ENCODE assay signal across 8 cellular contexts in genomic region chr22:36155702-36156101, GRCh38. TPM values are rescaled to one million over a fixed set of nuclear protein-coding genes. Genes with fewer than 3 reads are reported as not detected.
A peak's percentile ranks its signal among the peaks of the same experiment; 100 is the strongest.
DNase-seq lines count a peak whose midpoint lies in the region; ATAC-seq and TF ChIP-seq lines count a peak whose summit lies in the region.

No MANE protein-coding gene starts in this region.

- no peaks in the 10 kb centered on the region for H3K27me3 ChIP-seq in uterus

- no peaks in the 10 kb centered on the region for H3K9me3 Mint-ChIP-seq in activated naive CD4-positive, alpha-beta T cell treated with anti-CD3 and anti-CD28 coated beads, Interleukin-2, amount 50 U/mL, for 24 hours
- H3K9me3 Mint-ChIP-seq in nephron, result peaks cover 5% of the 10 kb centered on the region

- TF ChIP-seq CTCF in fibroblast of mammary gland (conservative IDR thresholded peaks at IDR 0.05; ENCODE audit: control insufficient read depth, insufficient read depth, low read depth, low read length) (no peak), nephron (IDR thresholded peaks at IDR 0.05; ENCODE audit: unreplicated experiment in 3 of 3) (no peak), uterus (IDR thresholded peaks at IDR 0.05) (no peak)

- H3K4me3 ChIP-seq in fibroblast of mammary gland (ENCODE audit: control insufficient read depth, low read depth, low read length), result no peak overlapping the region
- peak overlapping the region; percentile 31 to 38 for H3K4me3 ChIP-seq in uterus

- peak in 1 of 2 donors; percentile 38 for TF ChIP-seq POLR2A in uterus (IDR thresholded peaks at IDR 0.05)

- peak overlapping the region; percentile 94 to 98 for H3K27ac ChIP-seq in uterus

- peaks cover 11% of the 10 kb centered on the region for H3K36me3 Mint-ChIP-seq in activated naive CD4-positive, alpha-beta T cell treated with anti-CD3 and anti-CD28 coated beads, Interleukin-2, amount 50 U/mL, for 24 hours
- H3K36me3 Mint-ChIP-seq in nephron (ENCODE audit: low read depth), result no peaks in the 10 kb centered on the region

- peaks cover 12 to 18% of the 10 kb centered on the region in 2 donors for H3K4me1 ChIP-seq in uterus

- intact Hi-C loops in uterus (cut with DNase I; ENCODE audit: low total_unique reads), result no loop called here

- no peaks in the 10 kb centered on the region for H3K9me3 ChIP-seq in uterus

- H3K36me3 ChIP-seq in uterus, result no peaks in the 10 kb centered on the region

- H3K27ac Mint-ChIP-seq in activated naive CD4-positive, alpha-beta T cell treated with anti-CD3 and anti-CD28 coated beads, Interleukin-2, amount 50 U/mL, for 24 hours, result peak overlapping the region; percentile 99
- H3K27ac Mint-ChIP-seq in nephron, result peak overlapping the region; percentile 94 to 100 (median 98)

- no peak for DNase-seq in activated naive CD4-positive, alpha-beta T cell (lab: John Stamatoyannopoulos, UW)
- peak; percentile 24 for DNase-seq in fibroblast of mammary gland (ENCODE audit: low read depth)
- DNase-seq in uterus, result peak; percentile 77 to 83
- DNase-seq in NCI-H2196 (lab: John Stamatoyannopoulos, UW; ENCODE audit: unreplicated experiment), result no peak

- peak overlapping the region; percentile 92 for H3K4me3 Mint-ChIP-seq in activated naive CD4-positive, alpha-beta T cell treated with anti-CD3 and anti-CD28 coated beads, Interleukin-2, amount 50 U/mL, for 24 hours
- no peak overlapping the region for H3K4me3 Mint-ChIP-seq in nephron

- H3K27me3 Mint-ChIP-seq in activated naive CD4-positive, alpha-beta T cell treated with anti-CD3 and anti-CD28 coated beads, Interleukin-2, amount 50 U/mL, for 24 hours, result no peaks in the 10 kb centered on the region
- H3K27me3 Mint-ChIP-seq in nephron (ENCODE audit: low read depth), result peaks cover under 1% of the 10 kb centered on the region

- ATAC-seq in HG03439 (IDR thresholded peaks at IDR 0.05; ENCODE audit: unreplicated experiment), result no peak
- no peak for ATAC-seq in HG02840 (IDR thresholded peaks at IDR 0.05; ENCODE audit: low FRiP score, unreplicated experiment)

- H3K4me1 Mint-ChIP-seq in activated naive CD4-positive, alpha-beta T cell treated with anti-CD3 and anti-CD28 coated beads, Interleukin-2, amount 50 U/mL, for 24 hours, result peaks cover 100% of the 10 kb centered on the region
- H3K4me1 Mint-ChIP-seq in nephron, result peaks cover 55% of the 10 kb centered on the region

RNA-seq across cellular contexts. Expression of gene APOL3, which starts 4.9 kb away (rescaled TPM):
- 100 to 1,000 TPM in 2 of 4 donors, 10 to 100 TPM in 2; 22.1 to 108 (median 76.7) TPM for total RNA-seq in uterus

RNA-seq across cellular contexts. Expression of gene APOL4, which starts 45.9 kb away (rescaled TPM):
- total RNA-seq in uterus, result 10 to 100 TPM in 2 of 4 donors, 1 to 10 TPM in 1, not detected in 1; 1.0 to 35.2 (median 16.9) TPM

Comparison
In these comparisons a context has a peak if more than half of its experiments do, and no peak if none do; other contexts are left out.
1. DNase-seq: peak in fibroblast of mammary gland (single experiment) and uterus (2 of 2); none in activated naive CD4-positive, alpha-beta T cell (0 of 4) and NCI-H2196 (single experiment).